8 cellular contexts compared by ENCODE assay signal in genomic region chr17:7887482-7888183, GRCh38. TPM values are rescaled to one million over a fixed set of nuclear protein-coding genes. Genes with fewer than 3 reads are reported as not detected.
DNase-seq lines count a peak whose midpoint lies in the region; ATAC-seq and TF ChIP-seq lines count a peak whose summit lies in the region.

No MANE protein-coding gene starts in this region.

- no peaks in the 10 kb centered on the region for H3K27me3 Mint-ChIP-seq in activated B cell treated with CpG ODN at 0.5 μM for 24 hours

- H3K4me1 Mint-ChIP-seq in activated B cell treated with CpG ODN at 0.5 μM for 24 hours = peaks cover 8% of the 10 kb centered on the region

- peak overlapping the region; percentile 89 for H3K27ac ChIP-seq in caudate nucleus (ENCODE audit: low read depth, low read length)
- peak overlapping the region; percentile 81 to 97 (median 94) for H3K27ac ChIP-seq in spleen

- TF ChIP-seq CTCF in activated B cell treated with CpG ODN at 0.5 μM for 24 hours (IDR thresholded peaks at IDR 0.05) (no peak), spleen (IDR thresholded peaks at IDR 0.05 in 8 of 11, conservative IDR thresholded peaks at IDR 0.05 in 3 of 11) (peak in 3 of 11 experiments; percentile 19 to 27 (median 25))

- POLR2A ChIA-PET in activated B cell treated with CpG ODN at 0.5 μM for 24 hours (lab: Charles Lee) = interaction anchor here (1.9 kb wide), 1 partner anchor 46 kb away, joined by 6 read pairs; no protein-coding TSS in a partner anchor

- intact Hi-C loops in activated B cell treated with CpG ODN at 0.5 μM for 24 hours (cut with micrococcal nuclease) = loop anchor here (1.0 to 2.0 kb wide), 5 partner anchors 25 to 201 kb away; partner anchors contain the start of genes CNTROB, KDM6B and TP53
- intact Hi-C loops in spleen (cut with DNase I; ENCODE audit: low total_unique reads) = no loop called here

- no peak overlapping the region for H3K27ac Mint-ChIP-seq in activated B cell treated with CpG ODN at 0.5 μM for 24 hours

- H3K9me3 Mint-ChIP-seq in activated B cell treated with CpG ODN at 0.5 μM for 24 hours = no peaks in the 10 kb centered on the region

- no peaks in the 10 kb centered on the region for H3K9me3 ChIP-seq in spleen

- peaks cover 31 to 74% (median 63%) of the 10 kb centered on the region in 6 donors for H3K4me1 ChIP-seq in spleen

- CTCF ChIA-PET in activated B cell treated with CpG ODN at 0.5 μM for 24 hours (lab: Charles Lee) = no interaction called here

- H3K4me3 ChIP-seq in spleen = peak overlapping the region; percentile 47 to 93 (median 78)

- peaks cover 0 to 35% (median 23%) of the 10 kb centered on the region in 6 donors for H3K36me3 ChIP-seq in spleen

- TF ChIP-seq POLR2A in spleen (IDR thresholded peaks at IDR 0.05) = peak in 1 of 3 donors; percentile 38

- DNase-seq in EL (peak; percentile 97), NCI-H2196 (lab: John Stamatoyannopoulos, UW; ENCODE audit: unreplicated experiment) (peak; percentile 84), activated B cell treated with CpG ODN at 0.5 μM for 24 hours (peak; percentile 60), caudate nucleus (lab: John Stamatoyannopoulos, UW) (peak in 59 of 61 donors; percentile 34 to 96 (median 84)), islet precursor cell (peak; percentile 94), spleen (peak; percentile 94)

- 0 to 1% (median 0%) methylated on average over 29 to 35 of the region's 35 CpGs for WGBS in spleen, 5 donors

- ATAC-seq in HG02885 (IDR thresholded peaks at IDR 0.05; ENCODE audit: poor library complexity, unreplicated experiment) (peak; percentile 47), activated B cell treated with CpG ODN at 0.5 μM for 24 hours (ENCODE audit: low read depth) (peak; percentile 76), HG02840 (IDR thresholded peaks at IDR 0.05; ENCODE audit: low FRiP score, unreplicated experiment) (no peak)

- H3K27me3 ChIP-seq in spleen (replicated peaks in 1 of 7) = no peaks in the 10 kb centered on the region

- no peak overlapping the region for H3K4me3 Mint-ChIP-seq in activated B cell treated with CpG ODN at 0.5 μM for 24 hours

- peaks cover 24% of the 10 kb centered on the region for H3K36me3 Mint-ChIP-seq in activated B cell treated with CpG ODN at 0.5 μM for 24 hours (ENCODE audit: low read depth)

RNA-seq across cellular contexts. Expression of gene CHD3, which starts 1.0 kb away (rescaled TPM):
- total RNA-seq in activated B cell treated with CpG ODN at 0.5 μM for 24 hours (103 and 109 TPM in 2 replicates), spleen (100 to 1,000 TPM in 2 of 7 donors, 10 to 100 TPM in 5; 60.9 to 117 (median 83.6) TPM)
- 10 to 100 TPM; 37.0 to 84.3 (median 71.8) TPM for polyA plus RNA-seq in spleen

RNA-seq across cellular contexts. Expression of gene RNF227, which starts 28.5 kb away (rescaled TPM):
- total RNA-seq in activated B cell treated with CpG ODN at 0.5 μM for 24 hours (2.5 and 2.8 TPM in 2 replicates), spleen (10 to 100 TPM in 1 of 7 donors, 1 to 10 TPM in 6; 2.5 to 20.7 (median 3.4) TPM)
- 1 to 10 TPM; 2.4 to 4.0 (median 3.8) TPM for polyA plus RNA-seq in spleen

RNA-seq across cellular contexts. Expression of gene CYB5D1, which starts 29.8 kb away (rescaled TPM):
- total RNA-seq in activated B cell treated with CpG ODN at 0.5 μM for 24 hours (5.4 and 6.1 TPM in 2 replicates), spleen (10 to 100 TPM in 1 of 7 donors, 1 to 10 TPM in 6; 4.1 to 13.2 (median 5.9) TPM)
- polyA plus RNA-seq in spleen = 1 to 10 TPM; 2.1 to 3.8 (median 2.9) TPM

RNA-seq across cellular contexts. Expression of gene NAA38, which starts 30.3 kb away (rescaled TPM):
- total RNA-seq in activated B cell treated with CpG ODN at 0.5 μM for 24 hours = 36.0 and 47.9 TPM in 2 replicates
- 100 to 1,000 TPM in 1 of 7 donors, 10 to 100 TPM in 6; 51.0 to 111 (median 56.9) TPM for total RNA-seq in spleen
- 100 to 1,000 TPM; 119 to 185 (median 182) TPM for polyA plus RNA-seq in spleen

RNA-seq across cellular contexts. Expression of gene TMEM88, which starts 32.8 kb away (rescaled TPM):
- total RNA-seq in activated B cell treated with CpG ODN at 0.5 μM for 24 hours (3.2 and 7.1 TPM in 2 replicates), spleen (10 to 100 TPM in 5 of 7 donors, 1 to 10 TPM in 2; 5.2 to 31.8 (median 18.0) TPM)
- polyA plus RNA-seq in spleen = 10 to 100 TPM in 1 of 3 donors, 1 to 10 TPM in 2; 5.5 to 26.2 (median 9.5) TPM
